In genomic region chr6:27471365-27472115, GRCh38 we compare ENCODE assay signal across 8 cellular contexts. TPM values are rescaled to one million over a fixed set of nuclear protein-coding genes. Genes with fewer than 3 reads are reported as not detected.
DNase-seq lines count a peak whose midpoint lies in the region; ATAC-seq and TF ChIP-seq lines count a peak whose summit lies in the region.

No MANE protein-coding gene starts in this region.

- no peaks in the 10 kb centered on the region for H3K9me3 ChIP-seq in HUES48 (ENCODE audit: control insufficient read depth, insufficient read depth, low read length)

- peaks cover 41% of the 10 kb centered on the region for H3K36me3 Mint-ChIP-seq in brain
- H3K36me3 Mint-ChIP-seq in naive B cell = peaks cover 19 to 20% of the 10 kb centered on the region in 2 donors

- no peak overlapping the region for H3K27ac ChIP-seq in HUES48 (ENCODE audit: low read depth, low read length)

- H3K27me3 ChIP-seq in HUES48 (ENCODE audit: control insufficient read depth, insufficient read depth, low read length) = peaks cover 2% of the 10 kb centered on the region; the same call in 1 of the 2 replicates

- peaks cover 22% of the 10 kb centered on the region for H3K27me3 Mint-ChIP-seq in brain
- H3K27me3 Mint-ChIP-seq in naive B cell = no peaks in the 10 kb centered on the region

- peak overlapping the region; percentile 90 to 94 (median 92) for H3K4me3 Mint-ChIP-seq in brain
- peak overlapping the region; percentile 95 to 99 (median 98) for H3K4me3 Mint-ChIP-seq in naive B cell

- no peak for ATAC-seq in naive B cell (ENCODE audit: low read depth in 2 of 2)
- ATAC-seq in HG02610 (IDR thresholded peaks at IDR 0.05; ENCODE audit: unreplicated experiment) = no peak
- no peak for ATAC-seq in GM21390 (IDR thresholded peaks at IDR 0.05; ENCODE audit: unreplicated experiment)

- no peak overlapping the region for H3K9ac ChIP-seq in HUES48 (ENCODE audit: low read depth, low read length)

- H3K4me3 ChIP-seq in AG10803 (ENCODE audit: low read length) (peak overlapping the region; percentile 93), HUES48 (ENCODE audit: low read depth, low read length) (peak overlapping the region; percentile 87)

- no peak for TF ChIP-seq CTCF in AG10803 (conservative IDR thresholded peaks at IDR 0.05; ENCODE audit: low read length)
- TF ChIP-seq CTCF in brain (conservative IDR thresholded peaks at IDR 0.05) = no peak

- DNase-seq in AG10803 (ENCODE audit: low read depth) (no peak), naive B cell (no peak), NCI-H524 (lab: John Stamatoyannopoulos, UW) (no peak), midbrain (lab: John Stamatoyannopoulos, UW) (no peak)

- peaks cover 8% of the 10 kb centered on the region; the same call in 1 of the 2 replicates for H3K4me1 ChIP-seq in HUES48 (ENCODE audit: control insufficient read depth, insufficient read depth, low read length)

- H3K9me3 Mint-ChIP-seq in brain (peaks cover 4 to 15% (median 8%) of the 10 kb centered on the region in 5 experiments), naive B cell (no peaks in the 10 kb centered on the region)

- H3K4me1 Mint-ChIP-seq in brain (peaks cover 54% of the 10 kb centered on the region), naive B cell (peaks cover 25 to 51% (median 38%) of the 10 kb centered on the region in 3 donors)

- H3K36me3 ChIP-seq in HUES48 (ENCODE audit: control insufficient read depth, insufficient read depth, low read length) = peaks cover 25% of the 10 kb centered on the region

- H3K27ac Mint-ChIP-seq in brain (peak overlapping the region; percentile 83 to 96 (median 95)), naive B cell (peak overlapping the region; percentile 8 to 100 (median 90))

RNA-seq across cellular contexts. Expression of gene ZNF184, which starts 1.4 kb away (rescaled TPM):
- polyA plus RNA-seq in brain (ENCODE audit: insufficient read depth, low read depth, low replicate concordance) (6.2 TPM), naive B cell (ENCODE audit: low read depth in 6 of 6) (10 to 100 TPM in 4 of 6 donors, 1 to 10 TPM in 2; 2.8 to 12.3 (median 11.2) TPM)
